8 cellular contexts compared by ENCODE assay signal in genomic region chr4:54971474-54971950, GRCh38.
A peak's percentile ranks its signal among the peaks of the same experiment; 100 is the strongest.
DNase-seq lines count a peak whose midpoint lies in the region; ATAC-seq and TF ChIP-seq lines count a peak whose summit lies in the region.

No MANE protein-coding gene starts in this region.

- CTCF ChIA-PET in activated CD8-positive, alpha-beta T cell treated with anti-CD3 and anti-CD28 coated beads, Interleukin-2, amount 10 ng/mL, durations not matched to agents 7 days and 5 days (lab: Charles Lee), result interaction anchor here (0.6 to 3.5 kb wide), 23 partner anchors 9 to 766 kb away, joined by 3 to 18 read pairs (median 4); no protein-coding TSS in a partner anchor

- no peaks in the 10 kb centered on the region for H3K4me1 Mint-ChIP-seq in natural killer cell
- peaks cover 0 to 4% of the 10 kb centered on the region in 2 donors for H3K4me1 Mint-ChIP-seq in natural killer cell treated with Interleukin-12 subunit alpha and Interleukin-12 subunit beta and Interleukin-15 and Interleukin-18, amount 100 ng/mL, for 72 hours (ENCODE audit: low read depth in 2 of 2)
- no peaks in the 10 kb centered on the region for H3K4me1 Mint-ChIP-seq in activated CD8-positive, alpha-beta T cell treated with anti-CD3 and anti-CD28 coated beads, Interleukin-2, amount 10 ng/mL, durations not matched to agents 7 days and 5 days (ENCODE audit: low read depth)

- POLR2A ChIA-PET in activated CD8-positive, alpha-beta T cell treated with anti-CD3 and anti-CD28 coated beads, Interleukin-2, amount 10 ng/mL, durations not matched to agents 7 days and 5 days (lab: Charles Lee), result no interaction called here

- no peak overlapping the region for H3K4me3 Mint-ChIP-seq in natural killer cell
- no peak overlapping the region for H3K4me3 Mint-ChIP-seq in natural killer cell treated with Interleukin-12 subunit alpha and Interleukin-12 subunit beta and Interleukin-15 and Interleukin-18, amount 100 ng/mL, for 72 hours
- no peak overlapping the region for H3K4me3 Mint-ChIP-seq in activated CD8-positive, alpha-beta T cell treated with anti-CD3 and anti-CD28 coated beads, Interleukin-2, amount 10 ng/mL, durations not matched to agents 7 days and 5 days

- peak; percentile 67 for TF ChIP-seq CTCF in natural killer cell (IDR thresholded peaks at IDR 0.05)

- no peak for DNase-seq in natural killer cell
- DNase-seq in natural killer cell treated with Interleukin-12 subunit alpha and Interleukin-12 subunit beta and Interleukin-15 and Interleukin-18, amount 100 ng/mL, for 72 hours (ENCODE audit: low spot score), result no peak
- DNase-seq in NCI-H2227 (lab: John Stamatoyannopoulos, UW; ENCODE audit: unreplicated experiment), result peak; percentile 18
- peak; percentile 25 for DNase-seq in activated CD8-positive, alpha-beta T cell treated with anti-CD3 and anti-CD28 coated beads, Interleukin-2, amount 10 ng/mL, durations not matched to agents 7 days and 5 days
- no peak for DNase-seq in left ventricle myocardium superior
- peak; percentile 18 for DNase-seq in smooth muscle cell of the brain vasculature (ENCODE audit: low read depth, low spot score)
- no peak for DNase-seq in stimulated activated CD4-positive, alpha-beta T cell treated with anti-CD3 and anti-CD28 coated beads, Interleukin-4, amount 100 ng/mL, for 4 hours

- no peak overlapping the region for H3K27ac Mint-ChIP-seq in natural killer cell
- H3K27ac Mint-ChIP-seq in natural killer cell treated with Interleukin-12 subunit alpha and Interleukin-12 subunit beta and Interleukin-15 and Interleukin-18, amount 100 ng/mL, for 72 hours, result no peak overlapping the region
- no peak overlapping the region for H3K27ac Mint-ChIP-seq in activated CD8-positive, alpha-beta T cell treated with anti-CD3 and anti-CD28 coated beads, Interleukin-2, amount 10 ng/mL, durations not matched to agents 7 days and 5 days

- ATAC-seq in natural killer cell (peak in 2 of 3 donors; percentile 75 to 79), HG02759 (IDR thresholded peaks at IDR 0.05; ENCODE audit: unreplicated experiment) (peak; percentile 82), left ventricle myocardium superior (peak; percentile 78)
- no peak for ATAC-seq in natural killer cell treated with Interleukin-12 subunit alpha and Interleukin-12 subunit beta and Interleukin-15 and Interleukin-18, amount 100 ng/mL, for 72 hours
- ATAC-seq in activated CD8-positive, alpha-beta T cell treated with anti-CD3 and anti-CD28 coated beads, Interleukin-2, amount 10 ng/mL, durations not matched to agents 7 days and 5 days, result no peak

- peaks cover 0 to 4% of the 10 kb centered on the region in 2 donors for H3K27me3 Mint-ChIP-seq in natural killer cell (ENCODE audit: low read depth in 2 of 2)
- peaks cover 0 to 14% of the 10 kb centered on the region in 2 donors for H3K27me3 Mint-ChIP-seq in natural killer cell treated with Interleukin-12 subunit alpha and Interleukin-12 subunit beta and Interleukin-15 and Interleukin-18, amount 100 ng/mL, for 72 hours
- peaks cover 5% of the 10 kb centered on the region for H3K27me3 Mint-ChIP-seq in activated CD8-positive, alpha-beta T cell treated with anti-CD3 and anti-CD28 coated beads, Interleukin-2, amount 10 ng/mL, durations not matched to agents 7 days and 5 days (ENCODE audit: low read depth)

- no peaks in the 10 kb centered on the region for H3K9me3 Mint-ChIP-seq in natural killer cell
- no peaks in the 10 kb centered on the region for H3K9me3 Mint-ChIP-seq in natural killer cell treated with Interleukin-12 subunit alpha and Interleukin-12 subunit beta and Interleukin-15 and Interleukin-18, amount 100 ng/mL, for 72 hours
- no peaks in the 10 kb centered on the region for H3K9me3 Mint-ChIP-seq in activated CD8-positive, alpha-beta T cell treated with anti-CD3 and anti-CD28 coated beads, Interleukin-2, amount 10 ng/mL, durations not matched to agents 7 days and 5 days (ENCODE audit: insufficient read depth)

- intact Hi-C loops in natural killer cell (cut with micrococcal nuclease), result loop anchor here (5.0 to 10.0 kb wide), 4 partner anchors 341 to 893 kb away; no protein-coding TSS in a partner anchor
- intact Hi-C loops in left ventricle myocardium superior (cut with micrococcal nuclease), result loop anchor here (2.0 kb wide), 1 partner anchor 349 kb away; no protein-coding TSS in a partner anchor

- H3K36me3 Mint-ChIP-seq in natural killer cell, result no peaks in the 10 kb centered on the region
- H3K36me3 Mint-ChIP-seq in natural killer cell treated with Interleukin-12 subunit alpha and Interleukin-12 subunit beta and Interleukin-15 and Interleukin-18, amount 100 ng/mL, for 72 hours, result no peaks in the 10 kb centered on the region
- H3K36me3 Mint-ChIP-seq in activated CD8-positive, alpha-beta T cell treated with anti-CD3 and anti-CD28 coated beads, Interleukin-2, amount 10 ng/mL, durations not matched to agents 7 days and 5 days (ENCODE audit: low read depth), result no peaks in the 10 kb centered on the region

Comparison
In these comparisons a context has a peak if more than half of its experiments do, and no peak if none do; other contexts are left out.
1. ATAC-seq: peak in natural killer cell (2 of 3), HG02759 (single experiment) and left ventricle myocardium superior (single experiment); none in natural killer cell treated with Interleukin-12 subunit alpha and Interleukin-12 subunit beta and Interleukin-15 and Interleukin-18, amount 100 ng/mL, for 72 hours (0 of 2) and activated CD8-positive, alpha-beta T cell treated with anti-CD3 and anti-CD28 coated beads, Interleukin-2, amount 10 ng/mL, durations not matched to agents 7 days and 5 days (single experiment).
2. DNase-seq: peak in NCI-H2227 (single experiment), activated CD8-positive, alpha-beta T cell treated with anti-CD3 and anti-CD28 coated beads, Interleukin-2, amount 10 ng/mL, durations not matched to agents 7 days and 5 days (single experiment) and smooth muscle cell of the brain vasculature (single experiment); none in natural killer cell (single experiment), natural killer cell treated with Interleukin-12 subunit alpha and Interleukin-12 subunit beta and Interleukin-15 and Interleukin-18, amount 100 ng/mL, for 72 hours (single experiment), left ventricle myocardium superior (single experiment) and stimulated activated CD4-positive, alpha-beta T cell treated with anti-CD3 and anti-CD28 coated beads, Interleukin-4, amount 100 ng/mL, for 4 hours (0 of 2).